In genomic region chr2:149562304-149562703, GRCh38 we compare ENCODE assay signal across 11 cellular contexts. TPM values are rescaled to one million over a fixed set of nuclear protein-coding genes. Genes with fewer than 3 reads are reported as not detected.
A peak's percentile ranks its signal among the peaks of the same experiment; 100 is the strongest.
DNase-seq lines count a peak whose midpoint lies in the region; ATAC-seq and TF ChIP-seq lines count a peak whose summit lies in the region.
"Had no signal": no experiment of that assay in that cellular context is flagged by ENCODE, and none has a peak within 500 bp of the region (broad histone marks: within the 10 kb centered on the region; RNA-seq: fewer than 3 reads in every experiment).

No MANE protein-coding gene starts in this region.

- no peaks in the 10 kb centered on the region for H3K27me3 ChIP-seq in body of pancreas

- WGBS in body of pancreas, 2 donors = 6 to 10% methylated on average over 2 of the region's 2 CpGs

- no peak overlapping the region for H3K27ac Mint-ChIP-seq in T-helper 2 cell treated with Interferon-gamma antibody and Interleukin-4, amounts not matched to agents 5 μg/mL and 100 μg/mL, for 36 hours
- H3K27ac Mint-ChIP-seq: activated CD4-positive, alpha-beta T cell treated with anti-CD3 and anti-CD28 coated beads, Interleukin-2, amount 10 ng/mL, durations not matched to agents 7 days and 5 days; CD4-positive, CD25-positive, alpha-beta regulatory T cell had no signal

- no peak for TF ChIP-seq CTCF in body of pancreas (IDR thresholded peaks at IDR 0.05)

- ATAC-seq in GM21381 (IDR thresholded peaks at IDR 0.05; ENCODE audit: unreplicated experiment) (peak; percentile 71), HG03571 (IDR thresholded peaks at IDR 0.05; ENCODE audit: unreplicated experiment) (peak; percentile 66), body of pancreas (peak; percentile 75)
- ATAC-seq in activated CD4-positive, CD25-positive, alpha-beta regulatory T cell treated with anti-CD3 and anti-CD28 coated beads, Interleukin-2, amount 50 U/mL, for 24 hours = no peak

- no peak overlapping the region for H3K4me3 Mint-ChIP-seq in T-helper 2 cell treated with Interferon-gamma antibody and Interleukin-4, amounts not matched to agents 5 μg/mL and 100 μg/mL, for 36 hours
- H3K4me3 Mint-ChIP-seq: activated CD4-positive, alpha-beta T cell treated with anti-CD3 and anti-CD28 coated beads, Interleukin-2, amount 10 ng/mL, durations not matched to agents 7 days and 5 days; CD4-positive, CD25-positive, alpha-beta regulatory T cell; memory B cell had no signal

- H3K9me3 ChIP-seq in body of pancreas = no peaks in the 10 kb centered on the region

- peak overlapping the region in 1 of 4 donors; percentile 45 for H3K27ac ChIP-seq in body of pancreas

- no peaks in the 10 kb centered on the region for H3K36me3 ChIP-seq in body of pancreas (replicated peaks in 1 of 2; ENCODE audit: insufficient read depth in 1 of 2, low read depth in 2 of 2)

- intact Hi-C loops in body of pancreas (cut with DNase I) = loop anchor here (5.0 kb wide), 1 partner anchor 545 kb away; no protein-coding TSS in a partner anchor

- H3K4me3 ChIP-seq in body of pancreas = no peak overlapping the region

- TF ChIP-seq POLR2A in body of pancreas (IDR thresholded peaks at IDR 0.05) = no peak

- peaks cover 6% of the 10 kb centered on the region for H3K4me1 ChIP-seq in body of pancreas

- H3K27me3 Mint-ChIP-seq in T-helper 2 cell treated with Interferon-gamma antibody and Interleukin-4, amounts not matched to agents 5 μg/mL and 100 μg/mL, for 36 hours (ENCODE audit: low read depth) = peaks cover 3% of the 10 kb centered on the region
- H3K27me3 Mint-ChIP-seq: activated CD4-positive, alpha-beta T cell treated with anti-CD3 and anti-CD28 coated beads, Interleukin-2, amount 10 ng/mL, durations not matched to agents 7 days and 5 days had no signal

- peaks cover 2% of the 10 kb centered on the region for H3K4me1 Mint-ChIP-seq in T-helper 2 cell treated with Interferon-gamma antibody and Interleukin-4, amounts not matched to agents 5 μg/mL and 100 μg/mL, for 36 hours (ENCODE audit: low read depth)
- H3K4me1 Mint-ChIP-seq: activated CD4-positive, alpha-beta T cell treated with anti-CD3 and anti-CD28 coated beads, Interleukin-2, amount 10 ng/mL, durations not matched to agents 7 days and 5 days; memory B cell had no signal

- peaks cover 8% of the 10 kb centered on the region for H3K36me3 Mint-ChIP-seq in T-helper 2 cell treated with Interferon-gamma antibody and Interleukin-4, amounts not matched to agents 5 μg/mL and 100 μg/mL, for 36 hours (ENCODE audit: low read depth)

- peak; percentile 39 for DNase-seq in AG08395 (ENCODE audit: low spot score)
- DNase-seq in body of pancreas = peak in 2 of 4 donors; percentile 9 to 29
- DNase-seq in T-helper 2 cell treated with Interferon-gamma antibody and Interleukin-4, amounts not matched to agents 5 μg/mL and 100 μg/mL, for 36 hours (ENCODE audit: low spot score) = no peak
- DNase-seq in DMS114 treated with DMSO at 0.1 percent for 48 hours (lab: John Stamatoyannopoulos, UW; ENCODE audit: unreplicated experiment) = no peak
- DNase-seq in SIG-M5 (lab: John Stamatoyannopoulos, UW) = no peak
- DNase-seq: activated CD4-positive, alpha-beta T cell treated with anti-CD3 and anti-CD28 coated beads, Interleukin-2, amount 10 ng/mL, durations not matched to agents 7 days and 5 days; CD4-positive, CD25-positive, alpha-beta regulatory T cell had no signal

- no peaks in the 10 kb centered on the region for H3K9me3 Mint-ChIP-seq in T-helper 2 cell treated with Interferon-gamma antibody and Interleukin-4, amounts not matched to agents 5 μg/mL and 100 μg/mL, for 36 hours
- H3K9me3 Mint-ChIP-seq: activated CD4-positive, alpha-beta T cell treated with anti-CD3 and anti-CD28 coated beads, Interleukin-2, amount 10 ng/mL, durations not matched to agents 7 days and 5 days; CD4-positive, CD25-positive, alpha-beta regulatory T cell; memory B cell had no signal

RNA-seq across cellular contexts. Expression of gene MMADHC, which starts 25.3 kb away (rescaled TPM):
- 10 to 100 TPM; 33.6 to 52.9 TPM for total RNA-seq in body of pancreas

Comparison
In these comparisons a context has a peak if more than half of its experiments do, and no peak if none do; other contexts are left out.
1. ATAC-seq: peak in GM21381 (single experiment), HG03571 (single experiment) and body of pancreas (single experiment); none in activated CD4-positive, CD25-positive, alpha-beta regulatory T cell treated with anti-CD3 and anti-CD28 coated beads, Interleukin-2, amount 50 U/mL, for 24 hours (0 of 2).